Comparison of ENCODE assay signal across 10 cellular contexts in genomic region chr12:74365178-74365964, GRCh38.
A peak's percentile ranks its signal among the peaks of the same experiment; 100 is the strongest.
DNase-seq lines count a peak whose midpoint lies in the region; ATAC-seq, FAIRE-seq and TF ChIP-seq lines count a peak whose summit lies in the region.
"Had no signal": no experiment of that assay in that cellular context is flagged by ENCODE, and none has a peak within 500 bp of the region (broad histone marks: within the 10 kb centered on the region; RNA-seq: fewer than 3 reads in every experiment).

No MANE protein-coding gene starts in this region.

- no peak for FAIRE-seq in HTR-8/SVneo (lab: Jason Lieb, UNC)
- FAIRE-seq: G401.6 had no signal

- H3K9me3 ChIP-seq in WERI-Rb-1 (ENCODE audit: severe bottlenecking) = no peaks in the 10 kb centered on the region

- no peaks in the 10 kb centered on the region for H3K27me3 ChIP-seq in WERI-Rb-1 (ENCODE audit: insufficient read depth, low read depth, severe bottlenecking)

- no peak overlapping the region for H3K27ac ChIP-seq in WERI-Rb-1

- DNase-seq in NCI-H524 (lab: John Stamatoyannopoulos, UW) (peak; percentile 32 to 75), NCI-H524 treated with DMSO at 0.1 percent for 48 hours (lab: John Stamatoyannopoulos, UW) (no peak), HTR-8/SVneo (ENCODE audit: insufficient read length, low spot score) (peak; percentile 11), WERI-Rb-1 (peak; percentile 51), left kidney (ENCODE audit: low read depth, low spot score) (peak; percentile 34), HuH-7.5 (ENCODE audit: low spot score) (no peak), activated gamma-delta T cell (lab: John Stamatoyannopoulos, UW) (no peak)

- H3K36me3 ChIP-seq in WERI-Rb-1 = no peaks in the 10 kb centered on the region

- ATAC-seq in GM21526 (IDR thresholded peaks at IDR 0.05; ENCODE audit: low FRiP score, unreplicated experiment) = peak; percentile 88
- ATAC-seq: activated naive CD4-positive, alpha-beta T cell treated with anti-CD3 and anti-CD28 coated beads, Interleukin-2, amount 50 U/mL, for 72 hours had no signal

- peak; percentile 47 for TF ChIP-seq CTCF in WERI-Rb-1 (IDR thresholded peaks at IDR 0.05; ENCODE audit: low read depth, low read length)

- no peak overlapping the region for H3K4me3 ChIP-seq in WERI-Rb-1 (ENCODE audit: low read depth, low read length)

Comparison
In these comparisons a context has a peak if more than half of its experiments do, and no peak if none do; other contexts are left out.
1. DNase-seq: peak in NCI-H524 (2 of 2), HTR-8/SVneo (single experiment), WERI-Rb-1 (single experiment) and left kidney (single experiment); none in NCI-H524 treated with DMSO at 0.1 percent for 48 hours (single experiment), HuH-7.5 (single experiment) and activated gamma-delta T cell (single experiment).